18 cellular contexts compared by ENCODE assay signal in the genomic region with DNA sequence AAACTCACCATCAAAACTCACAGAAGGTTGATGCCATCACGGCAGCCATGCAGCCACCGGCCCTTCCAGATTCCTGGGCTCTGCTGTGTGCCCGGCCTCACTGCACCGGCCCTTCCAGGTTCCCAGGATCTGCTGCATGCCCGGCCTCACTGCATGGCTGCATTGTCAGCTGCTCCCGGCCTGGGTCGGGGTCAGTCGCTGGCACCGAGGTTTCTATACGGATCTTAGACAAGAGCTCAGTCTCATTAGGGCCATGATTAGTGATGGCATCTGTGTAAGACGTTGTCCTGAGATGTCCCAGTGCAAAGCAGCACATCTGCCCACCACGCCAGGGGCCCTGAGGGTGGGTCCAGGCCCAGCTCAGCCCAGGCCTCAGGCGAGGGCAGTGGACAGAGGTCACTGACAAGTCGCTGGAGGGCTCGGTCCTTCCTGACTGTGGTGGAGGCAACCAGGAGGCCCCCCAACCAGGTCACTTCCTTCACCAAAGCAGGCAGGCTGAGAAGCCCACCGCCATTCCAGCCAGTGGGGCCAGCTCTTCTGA. TPM values are rescaled to one million over a fixed set of nuclear protein-coding genes. Genes with fewer than 3 reads are reported as not detected.
DNase-seq lines count a peak whose midpoint lies in the region; ATAC-seq, FAIRE-seq and TF ChIP-seq lines count a peak whose summit lies in the region.
"Had no signal": no experiment of that assay in that cellular context is flagged by ENCODE, and none has a peak within 500 bp of the region (broad histone marks: within the 10 kb centered on the region; RNA-seq: fewer than 3 reads in every experiment).

No MANE protein-coding gene starts in this region.

- no peak for ATAC-seq in GM19324 (IDR thresholded peaks at IDR 0.05; ENCODE audit: low FRiP score, unreplicated experiment)
- ATAC-seq: A549, HCT116 had no signal

- FAIRE-seq in RCC 7860 (lab: Jason Lieb, UNC) (no peak), H54 (lab: Jason Lieb, UNC) (no peak)
- FAIRE-seq: A549 had no signal

- no peaks in the 10 kb centered on the region for H3K36me3 Mint-ChIP-seq in progenitor cell of endocrine pancreas (ENCODE audit: insufficient read depth)

- no peak for TF ChIP-seq CTCF in progenitor cell of endocrine pancreas (IDR thresholded peaks at IDR 0.05; ENCODE audit: unreplicated experiment)

- DNase-seq in activated effector memory CD4-positive, alpha-beta T cell treated with anti-CD3 and anti-CD28 coated beads, Interleukin-2, amount 50 U/mL, for 16 hours = peak; percentile 54
- DNase-seq in activated effector memory CD4-positive, alpha-beta T cell treated with Interleukin-2 at 50 U/mL for 16 hours = no peak
- peak; percentile 38 for DNase-seq in islet precursor cell
- DNase-seq in progenitor cell of endocrine pancreas (ENCODE audit: low spot score, unreplicated experiment) = peak; percentile 5
- no peak for DNase-seq in GM19240 (ENCODE audit: insufficient read length, low spot score)
- DNase-seq in RCC 7860 (ENCODE audit: low spot score) = no peak
- no peak for DNase-seq in H54 (ENCODE audit: insufficient read length, low spot score)
- DNase-seq: CD4-positive, alpha-beta T cell; DMS153; GF-D8; NCI-H1105 treated with DMSO at 0.1 percent for 48 hours; NCI-H1694; NCI-H748 treated with DMSO at 0.1 percent for 48 hours; NK-92 treated with Interleukin-12 subunit alpha and Interleukin-12 subunit beta, amount 100 ng/mL, for 24 hours; SHP77 had no signal

- H3K27me3 Mint-ChIP-seq in progenitor cell of endocrine pancreas = peaks cover 23% of the 10 kb centered on the region

- no peak for TF ChIP-seq POLR2A in H54 (IDR thresholded peaks at IDR 0.05; ENCODE audit: low read depth, low read length)

- no peak overlapping the region for H3K4me3 Mint-ChIP-seq in progenitor cell of endocrine pancreas (ENCODE audit: low read depth)
- H3K4me3 Mint-ChIP-seq: CD4-positive, alpha-beta T cell had no signal

- H3K9me3 Mint-ChIP-seq in progenitor cell of endocrine pancreas (ENCODE audit: low read depth) = no peaks in the 10 kb centered on the region
- H3K9me3 Mint-ChIP-seq: CD4-positive, alpha-beta T cell had no signal

- H3K27ac Mint-ChIP-seq in progenitor cell of endocrine pancreas = no peak overlapping the region
- H3K27ac Mint-ChIP-seq: CD4-positive, alpha-beta T cell had no signal

- H3K4me1 Mint-ChIP-seq in progenitor cell of endocrine pancreas (ENCODE audit: low read depth) = peaks cover 9% of the 10 kb centered on the region

RNA-seq across cellular contexts. Expression of a gene that starts 29.4 kb away (rescaled TPM):
- total RNA-seq in progenitor cell of endocrine pancreas = 19.3 and 24.8 TPM in 2 replicates

Comparison
In these comparisons a context has a peak if more than half of its experiments do, and no peak if none do; other contexts are left out.
1. DNase-seq: peak in activated effector memory CD4-positive, alpha-beta T cell treated with anti-CD3 and anti-CD28 coated beads, Interleukin-2, amount 50 U/mL, for 16 hours (single experiment), islet precursor cell (single experiment) and progenitor cell of endocrine pancreas (single experiment); none in activated effector memory CD4-positive, alpha-beta T cell treated with Interleukin-2 at 50 U/mL for 16 hours (single experiment), GM19240 (single experiment), RCC 7860 (single experiment) and H54 (single experiment).